In the genomic region with DNA sequence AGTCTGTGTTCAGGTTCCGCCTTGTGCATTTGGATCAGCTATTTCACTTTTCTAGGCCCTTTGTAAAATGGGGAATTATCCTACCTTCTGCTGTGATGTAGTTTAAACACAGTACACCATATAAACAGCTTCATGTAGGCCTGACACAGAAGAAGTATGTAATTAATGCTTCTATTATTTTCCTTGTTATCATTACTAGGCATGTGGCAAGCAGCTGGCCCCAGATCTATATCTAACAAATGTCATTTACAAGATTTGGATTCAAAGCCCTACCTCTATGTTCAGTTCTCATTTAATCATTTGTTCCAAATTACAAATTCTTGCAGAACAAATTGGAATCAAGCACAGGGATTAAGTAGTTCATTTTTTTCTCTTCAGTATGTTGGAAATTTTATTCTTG, we compare ENCODE assay signal across 24 cellular contexts.
"Had no signal": no experiment of that assay in that cellular context is flagged by ENCODE, and none has a peak within 500 bp of the region (broad histone marks: within the 10 kb centered on the region; RNA-seq: fewer than 3 reads in every experiment).

No MANE protein-coding gene starts in this region.

- H3K27me3 ChIP-seq: esophagus squamous epithelium, stomach, thyroid gland, upper lobe of left lung, vagina had no signal

- H3K27ac ChIP-seq: epithelial cell of prostate, esophagus squamous epithelium, left ventricle myocardium inferior, stomach, thyroid gland, upper lobe of left lung, vagina, WERI-Rb-1 had no signal

- ATAC-seq: activated CD4-positive, CD25-positive, alpha-beta regulatory T cell treated with anti-CD3 and anti-CD28 coated beads, Interleukin-2, amount 50 U/mL, for 24 hours; activated T-cell treated with anti-CD3 and anti-CD28 coated beads, Interleukin-2, amount 50 U/mL, for 4 hours; natural killer cell; right cardiac atrium; stimulated activated naive B cell treated with anti-CD40 and anti-IgM and Interleukin-4, amounts not matched to agents 10 μg/mL and 1 μg/mL and 100 μg/mL, for 72 hours had no signal

- DNase-seq: activated CD4-positive, alpha-beta memory T cell treated with anti-CD3 and anti-CD28 coated beads for 36 hours; activated CD4-positive, alpha-beta T cell treated with anti-CD3 and anti-CD28 coated beads for 48 hours; activated CD8-positive, alpha-beta memory T cell treated with anti-CD3 and anti-CD28 coated beads, Interleukin-2, amount 50 U/mL, for 48 hours; activated T-cell treated with anti-CD3 and anti-CD28 coated beads, Interleukin-2, amount 50 U/mL, for 4 hours; anterior cingulate cortex; dermis blood vessel endothelial cell; effector CD8-positive, alpha-beta T cell; esophagus squamous epithelium; left ventricle myocardium inferior; mesendoderm; natural killer cell; posterior cingulate gyrus; right cardiac atrium; stimulated activated CD4-positive, alpha-beta T cell treated with anti-CD3 and anti-CD28 coated beads, Interleukin-15, amount 100 ng/mL, for 24 hours; stimulated activated CD4-positive, alpha-beta T cell treated with anti-CD3 and anti-CD28 coated beads, Interleukin-2, amount 100 ng/mL, for 24 hours; stimulated activated naive B cell treated with anti-CD40 and anti-IgM and Interleukin-4, amounts not matched to agents 10 μg/mL and 1 μg/mL and 100 μg/mL, for 72 hours; stomach; T-helper 9 cell; thyroid gland; upper lobe of left lung; WERI-Rb-1 had no signal

- H3K4me1 ChIP-seq: left ventricle myocardium inferior, stomach, upper lobe of left lung, vagina had no signal
